ENCODE assay signal across 1 cellular context in genomic region chr11:61671527-61671926, GRCh38.
A peak's percentile ranks its signal among the peaks of the same experiment; 100 is the strongest.
TF ChIP-seq lines count a peak whose summit lies in the region.

No MANE protein-coding gene starts in this region.

TF ChIP-seq in HepG2, 621 proteins besides CTCF, POLR2A, EP300 and RAD21 (continued from another document):
- TF ChIP-seq ZBTB49 (CRISPR knock-in tag; IDR thresholded peaks at IDR 0.05; ENCODE audit: borderline replicate concordance) (no peak), FOSL2 (CRISPR knock-in tag; IDR thresholded peaks at IDR 0.05) (peak; percentile 27; the same call in 1 of the 2 replicates), ZNF143 (CRISPR knock-in tag; IDR thresholded peaks at IDR 0.05) (no peak), ZNF850 (CRISPR knock-in tag; conservative IDR thresholded peaks at IDR 0.05) (no peak), ATF7-NPFF (CRISPR knock-in tag; IDR thresholded peaks at IDR 0.05; ENCODE audit: low read depth) (no peak), ZNF251 (CRISPR knock-in tag; IDR thresholded peaks at IDR 0.05) (no peak), TOPORS (CRISPR knock-in tag; IDR thresholded peaks at IDR 0.05) (no peak), CBFB (CRISPR knock-in tag; IDR thresholded peaks at IDR 0.05) (no peak), ZSCAN31 (CRISPR knock-in tag; IDR thresholded peaks at IDR 0.05; ENCODE audit: low read depth) (no peak), GFI1 (CRISPR knock-in tag; IDR thresholded peaks at IDR 0.05; ENCODE audit: borderline replicate concordance) (0 out of 2 replicates have a peak, but pooled peaks have one; percentile 20), AHDC1 (CRISPR knock-in tag; IDR thresholded peaks at IDR 0.05; ENCODE audit: borderline replicate concordance) (0 out of 2 replicates have a peak, but pooled peaks have one; percentile 26), CHD2 (IDR thresholded peaks at IDR 0.05; ENCODE audit: low read depth, low read length) (no peak), TEAD2 (CRISPR knock-in tag; IDR thresholded peaks at IDR 0.05) (no peak), SATB2 (CRISPR knock-in tag; IDR thresholded peaks at IDR 0.05) (no peak), EEA1 (CRISPR knock-in tag; IDR thresholded peaks at IDR 0.05; ENCODE audit: borderline replicate concordance) (no peak), NR2C2 (CRISPR knock-in tag; IDR thresholded peaks at IDR 0.05; ENCODE audit: borderline replicate concordance) (peak; percentile 72), ZNF557 (CRISPR knock-in tag; IDR thresholded peaks at IDR 0.05) (no peak), NAIF1 (CRISPR knock-in tag; IDR thresholded peaks at IDR 0.05; ENCODE audit: borderline replicate concordance) (peak; percentile 81), ATM (IDR thresholded peaks at IDR 0.05; ENCODE audit: borderline replicate concordance) (no peak), ZMAT5 (CRISPR knock-in tag; IDR thresholded peaks at IDR 0.05; ENCODE audit: borderline replicate concordance, low read depth) (no peak)
